ENCODE assay signal across 2 cellular contexts in genomic region chr16:81403208-81403600, GRCh38.
TF ChIP-seq lines count a peak whose summit lies in the region.

No MANE protein-coding gene starts in this region.

TF ChIP-seq in SK-N-SH, 30 proteins besides CTCF, POLR2A, EP300 and RAD21 (continued from another document):
- TF ChIP-seq ZBTB33 (IDR thresholded peaks at IDR 0.05; ENCODE audit: borderline replicate concordance, low read depth): no peak
- TF ChIP-seq IRF3 (IDR thresholded peaks at IDR 0.05; ENCODE audit: low read depth, low read length): no peak
- TF ChIP-seq USF1 (IDR thresholded peaks at IDR 0.05; ENCODE audit: borderline replicate concordance, low read depth): no peak
- TF ChIP-seq REST (IDR thresholded peaks at IDR 0.05; ENCODE audit: low read depth, low read length): no peak
- TF ChIP-seq PBX3 (IDR thresholded peaks at IDR 0.05): no peak
- TF ChIP-seq RFX5 (IDR thresholded peaks at IDR 0.05; ENCODE audit: low read length): no peak
TF ChIP-seq in SK-N-SH: peak in this region for 0.

TF ChIP-seq in SK-N-SH treated with all-trans-retinoic acid at 6 μM for 48 hours, 23 proteins besides CTCF, POLR2A, EP300 and RAD21 (continued from another document):
- no peak for TF ChIP-seq POU6F1 (CRISPR knock-in tag; IDR thresholded peaks at IDR 0.05; ENCODE audit: borderline replicate concordance, low read depth)
- no peak for TF ChIP-seq ESRRG (CRISPR knock-in tag; IDR thresholded peaks at IDR 0.05)
- TF ChIP-seq CSDC2 (CRISPR knock-in tag; IDR thresholded peaks at IDR 0.05): no peak
- no peak for TF ChIP-seq BACH2 (CRISPR knock-in tag; IDR thresholded peaks at IDR 0.05; ENCODE audit: borderline replicate concordance)
- TF ChIP-seq RARB (CRISPR knock-in tag; IDR thresholded peaks at IDR 0.05): no peak
- TF ChIP-seq TOX (CRISPR knock-in tag; IDR thresholded peaks at IDR 0.05; ENCODE audit: borderline replicate concordance): no peak
- TF ChIP-seq SNAI2 (CRISPR knock-in tag; IDR thresholded peaks at IDR 0.05): no peak
- no peak for TF ChIP-seq GLIS3 (CRISPR knock-in tag; IDR thresholded peaks at IDR 0.05)
- no peak for TF ChIP-seq OSR1 (CRISPR knock-in tag; IDR thresholded peaks at IDR 0.05)
- no peak for TF ChIP-seq ARNTL (CRISPR knock-in tag; IDR thresholded peaks at IDR 0.05; ENCODE audit: borderline replicate concordance, low read depth)
- TF ChIP-seq PPARA (CRISPR knock-in tag; IDR thresholded peaks at IDR 0.05; ENCODE audit: borderline replicate concordance): no peak
- no peak for TF ChIP-seq CREB5 (CRISPR knock-in tag; IDR thresholded peaks at IDR 0.05; ENCODE audit: low read depth)
- no peak for TF ChIP-seq PATZ1 (CRISPR knock-in tag; IDR thresholded peaks at IDR 0.05; ENCODE audit: borderline replicate concordance)
- no peak for TF ChIP-seq ZC3H10 (CRISPR knock-in tag; IDR thresholded peaks at IDR 0.05)
